15 cellular contexts compared by ENCODE assay signal in the genomic region with DNA sequence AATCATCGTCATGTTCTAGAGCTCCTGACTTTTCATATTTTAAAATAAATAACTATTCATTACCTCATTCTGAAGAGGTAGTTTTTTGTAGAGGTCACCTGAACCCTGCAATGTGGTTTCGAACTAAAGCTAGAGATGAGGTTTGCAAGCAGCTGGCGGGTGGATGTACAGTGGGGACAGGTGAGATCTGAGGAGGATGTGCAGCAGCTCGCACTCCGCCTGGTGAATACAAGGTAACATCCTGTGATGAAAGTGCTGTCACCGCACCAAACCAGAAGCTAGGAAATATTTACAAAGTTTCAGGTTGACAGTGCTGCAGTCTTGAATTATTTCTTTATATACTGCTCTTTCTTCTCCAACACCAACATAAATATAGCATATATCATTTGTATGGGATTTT. TPM values are rescaled to one million over a fixed set of nuclear protein-coding genes. Genes with fewer than 3 reads are reported as not detected.
DNase-seq lines count a peak whose midpoint lies in the region; ATAC-seq and TF ChIP-seq lines count a peak whose summit lies in the region.
"Had no signal": no experiment of that assay in that cellular context is flagged by ENCODE, and none has a peak within 500 bp of the region (broad histone marks: within the 10 kb centered on the region; RNA-seq: fewer than 3 reads in every experiment).

No MANE protein-coding gene starts in this region.

- intact Hi-C loops in natural killer cell (cut with micrococcal nuclease) = no loop called here

- DNase-seq in T follicular helper cell (ENCODE audit: low read depth) = peak; percentile 29
- DNase-seq in activated CD4-positive, alpha-beta T cell treated with anti-CD3 and anti-CD28 coated beads, Interleukin-2, amount 50 U/mL, for 4 hours = peak; percentile 11 to 15
- DNase-seq in activated naive CD4-positive, alpha-beta T cell treated with Interleukin-2 at 50 U/mL for 16 hours = peak; percentile 10
- DNase-seq in natural killer cell = no peak
- no peak for DNase-seq in DMS 273 (lab: John Stamatoyannopoulos, UW; ENCODE audit: unreplicated experiment)
- DNase-seq in HEK293T (ENCODE audit: extremely low spot score) = no peak
- no peak for DNase-seq in COR-L47 (lab: John Stamatoyannopoulos, UW)
- DNase-seq: amniotic stem cell, glutamatergic neuron, MM.1S, NCI-H2081 treated with DMSO at 0.1 percent for 48 hours, PC-3 had no signal

- H3K27me3 Mint-ChIP-seq in natural killer cell (ENCODE audit: low read depth in 2 of 2) = no peaks in the 10 kb centered on the region
- H3K27me3 Mint-ChIP-seq: B cell, memory B cell had no signal

- H3K4me3 Mint-ChIP-seq in natural killer cell = no peak overlapping the region
- H3K4me3 Mint-ChIP-seq: B cell, memory B cell had no signal

- H3K27ac Mint-ChIP-seq in natural killer cell = peak overlapping the region; percentile 61 to 74
- H3K27ac Mint-ChIP-seq: B cell, memory B cell had no signal

- no peaks in the 10 kb centered on the region for H3K36me3 Mint-ChIP-seq in natural killer cell

- no peaks in the 10 kb centered on the region for H3K9me3 Mint-ChIP-seq in natural killer cell
- H3K9me3 Mint-ChIP-seq: memory B cell had no signal

- no peak for TF ChIP-seq CTCF in natural killer cell (IDR thresholded peaks at IDR 0.05)

- POLR2A ChIA-PET in HEK293T (lab: Yijun Ruan, JAX) = interaction anchor here (0.9 kb wide), 1 partner anchor 48 kb away, joined by 4 read pairs; no protein-coding TSS in a partner anchor

- ATAC-seq in natural killer cell (peak; percentile 61 to 83 (median 73)), GM21515 (IDR thresholded peaks at IDR 0.05; ENCODE audit: unreplicated experiment) (no peak)
- ATAC-seq: PC-3 had no signal

- CTCF ChIA-PET in HEK293T (lab: Yijun Ruan, JAX) = interaction anchor here (0.6 to 1.0 kb wide), 2 partner anchors 33 to 198 kb away, joined by 3 to 6 read pairs; no protein-coding TSS in a partner anchor

- H3K4me1 Mint-ChIP-seq in natural killer cell = peaks cover 29 to 33% of the 10 kb centered on the region in 2 donors

TF ChIP-seq in HEK293T, 16 proteins besides CTCF, POLR2A, EP300 and RAD21:
- TF ChIP-seq NFRKB (IDR thresholded peaks at IDR 0.05) (no peak), SUZ12 (IDR thresholded peaks at IDR 0.05) (no peak)
TF ChIP-seq in HEK293T: peak in this region for 0.

RNA-seq across cellular contexts. Expression of a gene that starts 26.5 kb away (rescaled TPM):
- 100 to 1,000 TPM; 152 to 177 (median 177) TPM for total RNA-seq in natural killer cell

RNA-seq across cellular contexts. Expression of a gene that starts 50.3 kb away (rescaled TPM):
- 10 to 100 TPM; 12.6 to 20.7 (median 15.8) TPM for total RNA-seq in natural killer cell

Comparison
In these comparisons a context has a peak if more than half of its experiments do, and no peak if none do; other contexts are left out.
1. DNase-seq: peak in T follicular helper cell (single experiment), activated CD4-positive, alpha-beta T cell treated with anti-CD3 and anti-CD28 coated beads, Interleukin-2, amount 50 U/mL, for 4 hours (2 of 2) and activated naive CD4-positive, alpha-beta T cell treated with Interleukin-2 at 50 U/mL for 16 hours (single experiment); none in natural killer cell (single experiment), DMS 273 (single experiment), HEK293T (single experiment) and COR-L47 (single experiment).